In the genomic region with DNA sequence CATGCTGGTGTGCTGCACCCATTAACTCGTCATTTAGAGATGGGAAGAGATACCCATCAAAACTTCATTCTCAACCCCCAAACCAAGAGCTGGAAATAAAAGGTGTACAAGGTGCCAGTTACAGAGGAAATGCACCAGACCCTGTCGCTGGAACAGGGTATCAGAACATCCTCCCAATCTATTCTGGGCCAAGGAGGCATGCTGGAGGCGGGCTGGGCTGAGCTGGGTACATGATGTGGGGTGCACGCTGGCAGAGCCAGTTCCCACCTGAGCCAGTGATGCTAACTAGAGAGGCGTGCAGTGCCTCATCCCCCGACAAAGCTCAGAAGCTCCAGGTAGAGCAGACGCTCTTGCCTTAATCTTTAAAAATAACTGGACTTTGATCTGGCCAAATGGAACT, we compare ENCODE assay signal across 28 cellular contexts.
"Had no signal": no experiment of that assay in that cellular context is flagged by ENCODE, and none has a peak within 500 bp of the region (broad histone marks: within the 10 kb centered on the region; RNA-seq: fewer than 3 reads in every experiment).

No MANE protein-coding gene starts in this region.

- H3K27ac ChIP-seq: brain microvascular endothelial cell, Peyer's patch, SJSA1 had no signal

- H3K9me3 ChIP-seq: MG63, Peyer's patch, SJSA1, SK-N-SH had no signal

- FAIRE-seq: TTC549 had no signal

- H3K4me1 ChIP-seq: Peyer's patch, SJSA1 had no signal

- ATAC-seq: activated CD8-positive, alpha-beta memory T cell treated with anti-CD3 and anti-CD28 coated beads, Interleukin-2, amount 10 ng/mL, durations not matched to agents 7 days and 5 days; PC-3 had no signal

- H3K9ac ChIP-seq: SK-N-SH had no signal

- H3K4me2 ChIP-seq: SK-N-SH had no signal

- H3K4me3 ChIP-seq: MG63, Peyer's patch, SJSA1 had no signal

- H3K27me3 ChIP-seq: brain microvascular endothelial cell, MG63, Peyer's patch had no signal

- DNase-seq: activated CD4-positive, alpha-beta memory T cell treated with anti-CD3 and anti-CD28 coated beads, Interleukin-2, amount 10 ng/mL, durations not matched to agents 7 days and 5 days; activated CD4-positive, alpha-beta T cell treated with anti-CD3 and anti-CD28 coated beads for 4 hours; activated CD8-positive, alpha-beta memory T cell treated with anti-CD3 and anti-CD28 coated beads for 24 hours; activated CD8-positive, alpha-beta memory T cell treated with anti-CD3 and anti-CD28 coated beads, Interleukin-2, amount 10 ng/mL, durations not matched to agents 7 days and 5 days; activated CD8-positive, alpha-beta memory T cell treated with anti-CD3 and anti-CD28 coated beads, Interleukin-2, amount 50 U/mL, for 48 hours; activated effector memory CD4-positive, alpha-beta T cell treated with anti-CD3 and anti-CD28 coated beads, Interleukin-2, amount 50 U/mL, for 16 hours; activated naive CD4-positive, alpha-beta T cell; activated naive CD4-positive, alpha-beta T cell treated with anti-CD3 and anti-CD28 coated beads, Interleukin-2, amount 50 U/mL, for 16 hours; activated naive CD8-positive, alpha-beta T cell treated with anti-CD3 and anti-CD28 coated beads for 36 hours; activated T-cell treated with anti-CD3 and anti-CD28 coated beads, Interleukin-2, amount 50 U/mL, for 48 hours; amniotic stem cell; aorta; brain microvascular endothelial cell; central memory CD4-positive, alpha-beta T cell; Kasumi-1; KG1; MG63; NCI-H1048; NCI-H524 treated with DMSO at 0.1 percent for 48 hours; NCI-H748 treated with DMSO at 0.1 percent for 48 hours; NK-92 treated with Interleukin-12 subunit alpha and Interleukin-12 subunit beta, amount 100 ng/mL, for 24 hours; Peyer's patch; RPMI8226; SHP77 treated with DMSO at 0.1 percent for 48 hours; SK-N-SH had no signal

- H3K36me3 ChIP-seq: brain microvascular endothelial cell, MG63, Peyer's patch, SJSA1 had no signal
